12 cellular contexts compared by ENCODE assay signal in genomic region chr12:116592116-116592637, GRCh38. TPM values are rescaled to one million over a fixed set of nuclear protein-coding genes. Genes with fewer than 3 reads are reported as not detected.
DNase-seq lines count a peak whose midpoint lies in the region; ATAC-seq and TF ChIP-seq lines count a peak whose summit lies in the region.
"Had no signal": no experiment of that assay in that cellular context is flagged by ENCODE, and none has a peak within 500 bp of the region (broad histone marks: within the 10 kb centered on the region; RNA-seq: fewer than 3 reads in every experiment).

No MANE protein-coding gene starts in this region.

- DNase-seq in memory B cell (ENCODE audit: low spot score in 2 of 2) (no peak), NCI-H1105 treated with DMSO at 0.1 percent for 48 hours (lab: John Stamatoyannopoulos, UW) (no peak)
- no peak for DNase-seq in CD8-positive, alpha-beta memory T cell
- DNase-seq: effector CD4-positive, alpha-beta T cell; H9; KG1 had no signal

- peaks cover 28% of the 10 kb centered on the region for H3K4me1 Mint-ChIP-seq in dendritic cell treated with granulocyte-macrophage colony-stimulating factor and Interleukin-4, amounts not matched to agents 40 ng/mL and 50 ng/mL, for 4 days (ENCODE audit: low read depth)
- H3K4me1 Mint-ChIP-seq in memory B cell, result peaks cover 31% of the 10 kb centered on the region
- peaks cover 10 to 27% (median 15%) of the 10 kb centered on the region in 3 donors for H3K4me1 Mint-ChIP-seq in CD8-positive, alpha-beta memory T cell

- peaks cover 10 to 31% (median 26%) of the 10 kb centered on the region in 5 donors for H3K4me1 ChIP-seq in subcutaneous abdominal adipose tissue (ENCODE audit: control insufficient read depth in 5 of 5, insufficient read depth in 5 of 5, low read length in 5 of 5)
- peaks cover 32% of the 10 kb centered on the region for H3K4me1 ChIP-seq in CD8-positive, alpha-beta memory T cell (ENCODE audit: insufficient read depth, low read length)

- CTCF ChIA-PET in CD8-positive, alpha-beta memory T cell (lab: Charles Lee), result no interaction called here

- no peak for TF ChIP-seq EP300 in Ishikawa (IDR thresholded peaks at IDR 0.05; ENCODE audit: borderline replicate concordance)

- no peaks in the 10 kb centered on the region for H3K27me3 ChIP-seq in subcutaneous abdominal adipose tissue (ENCODE audit: control insufficient read depth in 5 of 5, insufficient read depth in 4 of 5, low read length in 5 of 5)
- H3K27me3 ChIP-seq in CD8-positive, alpha-beta memory T cell (ENCODE audit: insufficient read depth, low read length, poor library complexity, severe bottlenecking), result no peaks in the 10 kb centered on the region

- H3K27me3 Mint-ChIP-seq in dendritic cell treated with granulocyte-macrophage colony-stimulating factor and Interleukin-4, amounts not matched to agents 40 ng/mL and 50 ng/mL, for 4 days, result peaks cover 6% of the 10 kb centered on the region
- H3K27me3 Mint-ChIP-seq in memory B cell, result no peaks in the 10 kb centered on the region
- peaks cover 0 to under 1% of the 10 kb centered on the region in 2 donors for H3K27me3 Mint-ChIP-seq in CD8-positive, alpha-beta memory T cell

- H3K9me3 ChIP-seq in subcutaneous abdominal adipose tissue (ENCODE audit: control insufficient read depth in 5 of 5, low read length in 5 of 5), result no peaks in the 10 kb centered on the region
- no peaks in the 10 kb centered on the region for H3K9me3 ChIP-seq in CD8-positive, alpha-beta memory T cell (ENCODE audit: low read length)

- no peak for ATAC-seq in memory B cell (ENCODE audit: low read depth)
- ATAC-seq in GM21381 (IDR thresholded peaks at IDR 0.05; ENCODE audit: unreplicated experiment), result no peak
- ATAC-seq in HG03135 (IDR thresholded peaks at IDR 0.05; ENCODE audit: unreplicated experiment), result no peak
- ATAC-seq: GM12878 had no signal

- peak overlapping the region; percentile 70 for H3K27ac Mint-ChIP-seq in dendritic cell treated with granulocyte-macrophage colony-stimulating factor and Interleukin-4, amounts not matched to agents 40 ng/mL and 50 ng/mL, for 4 days
- peak overlapping the region; percentile 75 for H3K27ac Mint-ChIP-seq in memory B cell
- H3K27ac Mint-ChIP-seq in CD8-positive, alpha-beta memory T cell, result peak overlapping the region in 1 of 8 donors; percentile 32
- H3K27ac Mint-ChIP-seq: H9 had no signal

- H3K9ac ChIP-seq in subcutaneous abdominal adipose tissue (ENCODE audit: low read length in 5 of 5), result peak overlapping the region in 1 of 5 donors; percentile 47

- peak overlapping the region; percentile 5 for H3K4me3 Mint-ChIP-seq in dendritic cell treated with granulocyte-macrophage colony-stimulating factor and Interleukin-4, amounts not matched to agents 40 ng/mL and 50 ng/mL, for 4 days
- H3K4me3 Mint-ChIP-seq in memory B cell, result no peak overlapping the region
- H3K4me3 Mint-ChIP-seq in CD8-positive, alpha-beta memory T cell, result no peak overlapping the region
- H3K4me3 Mint-ChIP-seq: H9 had no signal

- no peaks in the 10 kb centered on the region for H3K36me3 ChIP-seq in subcutaneous abdominal adipose tissue (ENCODE audit: control insufficient read depth in 5 of 5, insufficient read depth in 5 of 5, low read length in 5 of 5)
- H3K36me3 ChIP-seq in CD8-positive, alpha-beta memory T cell (ENCODE audit: insufficient read depth, low read length), result no peaks in the 10 kb centered on the region

- H3K27ac ChIP-seq in subcutaneous abdominal adipose tissue (ENCODE audit: low read depth, low read length), result peak overlapping the region; percentile 53
- H3K27ac ChIP-seq in CD8-positive, alpha-beta memory T cell (ENCODE audit: low read depth, low read length), result no peak overlapping the region

- H3K9me3 Mint-ChIP-seq in dendritic cell treated with granulocyte-macrophage colony-stimulating factor and Interleukin-4, amounts not matched to agents 40 ng/mL and 50 ng/mL, for 4 days, result peaks cover 6% of the 10 kb centered on the region
- H3K9me3 Mint-ChIP-seq in memory B cell, result peaks cover 7% of the 10 kb centered on the region
- no peaks in the 10 kb centered on the region for H3K9me3 Mint-ChIP-seq in CD8-positive, alpha-beta memory T cell

- no peak for TF ChIP-seq RAD21 in Ishikawa (IDR thresholded peaks at IDR 0.05; ENCODE audit: low read depth)

- H3K36me3 Mint-ChIP-seq in dendritic cell treated with granulocyte-macrophage colony-stimulating factor and Interleukin-4, amounts not matched to agents 40 ng/mL and 50 ng/mL, for 4 days (ENCODE audit: low read depth), result no peaks in the 10 kb centered on the region
- H3K36me3 Mint-ChIP-seq in memory B cell, result no peaks in the 10 kb centered on the region
- no peaks in the 10 kb centered on the region for H3K36me3 Mint-ChIP-seq in CD8-positive, alpha-beta memory T cell

- intact Hi-C loops in dendritic cell treated with granulocyte-macrophage colony-stimulating factor and Interleukin-4, amounts not matched to agents 40 ng/mL and 50 ng/mL, for 4 days (cut with micrococcal nuclease), result loop anchor here (5.0 kb wide), 1 partner anchor 40 kb away; no protein-coding TSS in a partner anchor

- peak overlapping the region in 1 of 5 donors; percentile 13 for H3K4me3 ChIP-seq in subcutaneous abdominal adipose tissue (ENCODE audit: low read depth in 1 of 5, low read length in 5 of 5)
- H3K4me3 ChIP-seq in CD8-positive, alpha-beta memory T cell (ENCODE audit: low read length), result no peak overlapping the region
- H3K4me3 ChIP-seq: GM12878 had no signal

- POLR2A ChIA-PET in CD8-positive, alpha-beta memory T cell (lab: Charles Lee), result interaction anchor here (0.6 kb wide), 1 partner anchor 147 kb away, joined by 3 read pairs; no protein-coding TSS in a partner anchor

TF ChIP-seq in Ishikawa, 13 proteins besides CTCF, POLR2A, EP300 and RAD21:
- no peak for TF ChIP-seq CEBPB (IDR thresholded peaks at IDR 0.05)
- no peak for TF ChIP-seq EGR1 (IDR thresholded peaks at IDR 0.05)
- no peak for TF ChIP-seq ZBTB7A (IDR thresholded peaks at IDR 0.05; ENCODE audit: low read depth)
- peak; percentile 9; the same call in 1 of the 2 replicates for TF ChIP-seq TEAD4 (IDR thresholded peaks at IDR 0.05)
- TF ChIP-seq USF1 (IDR thresholded peaks at IDR 0.05), result no peak

RNA-seq across cellular contexts. Expression of gene MAP1LC3B2, which starts 33.0 kb away (rescaled TPM):
- total RNA-seq in CD8-positive, alpha-beta memory T cell, result 1 to 10 TPM in 1 of 2 experiments, under 1 TPM in 1; 0.96 to 1.7 TPM
- 5.8 TPM for polyA plus RNA-seq in CD8-positive, alpha-beta memory T cell
- total RNA-seq: GM12878 had no signal
